Comparison of ENCODE assay signal across 13 cellular contexts in genomic region chr10:15791816-15792524, GRCh38.
DNase-seq lines count a peak whose midpoint lies in the region; TF ChIP-seq lines count a peak whose summit lies in the region.
"Had no signal": no experiment of that assay in that cellular context is flagged by ENCODE, and none has a peak within 500 bp of the region (broad histone marks: within the 10 kb centered on the region; RNA-seq: fewer than 3 reads in every experiment).

No MANE protein-coding gene starts in this region.

- H3K36me3 ChIP-seq in HEK293 (ENCODE audit: control insufficient read depth in 2 of 2, insufficient read depth in 1 of 2, low read length in 2 of 2), result peaks cover 0 to 16% of the 10 kb centered on the region in 2 experiments; a peak in 1 of 3 replicates
- H3K36me3 ChIP-seq in colonic mucosa, result no peaks in the 10 kb centered on the region
- H3K36me3 ChIP-seq in subcutaneous abdominal adipose tissue (ENCODE audit: control insufficient read depth in 5 of 5, insufficient read depth in 5 of 5, low read length in 5 of 5), result peaks cover 4 to 37% (median 22%) of the 10 kb centered on the region in 5 donors

- intact Hi-C loops in colonic mucosa (cut with DNase I), result no loop called here

- CTCF ChIA-PET in HEK293 (lab: Yijun Ruan, JAX), result interaction anchor here (0.6 to 1.3 kb wide), 3 partner anchors 12 to 364 kb away, joined by 3 read pairs; no protein-coding TSS in a partner anchor

- H3K9ac ChIP-seq in colonic mucosa (ENCODE audit: low read depth in 2 of 2, low read length in 2 of 2), result no peak overlapping the region
- peak overlapping the region in 1 of 5 donors; percentile 7 for H3K9ac ChIP-seq in subcutaneous abdominal adipose tissue (ENCODE audit: low read length in 5 of 5)

- H3K4me3 ChIP-seq in HEK293 (ENCODE audit: low read depth, low read length) (no peak overlapping the region), colonic mucosa (no peak overlapping the region), subcutaneous abdominal adipose tissue (ENCODE audit: low read depth in 1 of 5, low read length in 5 of 5) (no peak overlapping the region)

- H3K27me3 ChIP-seq in colonic mucosa, result no peaks in the 10 kb centered on the region
- H3K27me3 ChIP-seq in subcutaneous abdominal adipose tissue (ENCODE audit: control insufficient read depth in 5 of 5, insufficient read depth in 4 of 5, low read length in 5 of 5), result no peaks in the 10 kb centered on the region

- H3K9me3 ChIP-seq in HEK293 (ENCODE audit: control insufficient read depth, insufficient read depth, low read depth, low read length) (no peaks in the 10 kb centered on the region), colonic mucosa (no peaks in the 10 kb centered on the region), subcutaneous abdominal adipose tissue (ENCODE audit: control insufficient read depth in 5 of 5, low read length in 5 of 5) (no peaks in the 10 kb centered on the region)

- DNase-seq in colonic mucosa (no peak), left kidney (ENCODE audit: low read depth, low spot score) (peak; percentile 18), iPS-NIHi11 (ENCODE audit: low spot score) (no peak), AG08396 (ENCODE audit: low spot score) (no peak), ureter (ENCODE audit: low spot score) (no peak)
- DNase-seq: activated CD8-positive, alpha-beta memory T cell treated with anti-CD3 and anti-CD28 coated beads for 24 hours; COR-L47; H9; naive thymus-derived CD4-positive, alpha-beta T cell; NCI-H2107; stimulated activated CD4-positive, alpha-beta T cell treated with anti-CD3 and anti-CD28 coated beads, Interleukin-12 subunit alpha, Interleukin-12 subunit beta, amount 100 ng/mL, for 4 hours had no signal

- POLR2A ChIA-PET in HEK293 (lab: Yijun Ruan, JAX), result no interaction called here

- H3K4me1 ChIP-seq in HEK293 (ENCODE audit: control insufficient read depth, insufficient read depth, low read length), result peaks cover 51% of the 10 kb centered on the region
- no peaks in the 10 kb centered on the region for H3K4me1 ChIP-seq in colonic mucosa
- H3K4me1 ChIP-seq in subcutaneous abdominal adipose tissue (ENCODE audit: control insufficient read depth in 5 of 5, insufficient read depth in 5 of 5, low read length in 5 of 5), result peaks cover 0 to 22% (median 18%) of the 10 kb centered on the region in 5 donors

- no peak overlapping the region for H3K27ac ChIP-seq in HEK293 (ENCODE audit: extremely low read depth, low read depth, low read length)
- peak overlapping the region; percentile 10 for H3K27ac ChIP-seq in colonic mucosa
- peak overlapping the region; percentile 42 for H3K27ac ChIP-seq in subcutaneous abdominal adipose tissue (ENCODE audit: low read depth, low read length)

- no peak for TF ChIP-seq CTCF in HEK293 (tag by site-specific recombination; IDR thresholded peaks at IDR 0.05)
- TF ChIP-seq CTCF in colonic mucosa (IDR thresholded peaks at IDR 0.05), result no peak

TF ChIP-seq in HEK293, 187 proteins besides CTCF, POLR2A, EP300 and RAD21 (continues in another document):
- TF ChIP-seq GLIS2 (tag by site-specific recombination; IDR thresholded peaks at IDR 0.05) (peak; percentile 38; the same call in 1 of the 2 replicates), ZNF248 (tag by site-specific recombination; IDR thresholded peaks at IDR 0.05) (no peak), ZNF639 (tag by site-specific recombination; IDR thresholded peaks at IDR 0.05) (peak; percentile 69), ZNF629 (tag by site-specific recombination; IDR thresholded peaks at IDR 0.05) (peak; percentile 44), ZIC2 (tag by site-specific recombination; IDR thresholded peaks at IDR 0.05) (peak; percentile 95), IKZF3 (tag by site-specific recombination; IDR thresholded peaks at IDR 0.05) (peak; percentile 84), ZNF423 (tag by site-specific recombination; IDR thresholded peaks at IDR 0.05) (peak; percentile 93), BCL6B (tag by site-specific recombination; IDR thresholded peaks at IDR 0.05) (no peak), ZNF692 (tag by site-specific recombination; IDR thresholded peaks at IDR 0.05) (no peak), ZNF184 (tag by site-specific recombination; IDR thresholded peaks at IDR 0.05) (peak; percentile 66; the same call in 1 of the 2 replicates), ZNF324 (tag by site-specific recombination; IDR thresholded peaks at IDR 0.05) (no peak), ZNF843 (tag by site-specific recombination; IDR thresholded peaks at IDR 0.05) (peak; percentile 74), AEBP2 (tag by site-specific recombination; IDR thresholded peaks at IDR 0.05; ENCODE audit: borderline replicate concordance) (no peak), ZNF146 (tag by site-specific recombination; IDR thresholded peaks at IDR 0.05) (no peak), KLF10 (tag by site-specific recombination; IDR thresholded peaks at IDR 0.05) (0 out of 2 replicates have a peak, but pooled peaks have one; percentile 31), ZNF114 (tag by site-specific recombination; IDR thresholded peaks at IDR 0.05) (no peak), MEIS1 (CRISPR knock-in tag; IDR thresholded peaks at IDR 0.05; ENCODE audit: borderline replicate concordance) (no peak), ZSCAN30 (tag by site-specific recombination; IDR thresholded peaks at IDR 0.05) (0 out of 2 replicates have a peak, but pooled peaks have one; percentile 35), FEZF1 (tag by site-specific recombination; IDR thresholded peaks at IDR 0.05) (peak; percentile 74), ZNF121 (tag by site-specific recombination; IDR thresholded peaks at IDR 0.05) (no peak), ZNF18 (tag by site-specific recombination; IDR thresholded peaks at IDR 0.05) (no peak), ZEB2 (tag by site-specific recombination; IDR thresholded peaks at IDR 0.05) (peak; percentile 44; the same call in 1 of the 2 replicates), ZNF560 (tag by site-specific recombination; IDR thresholded peaks at IDR 0.05; ENCODE audit: borderline replicate concordance) (no peak), OSR2 (tag by site-specific recombination; IDR thresholded peaks at IDR 0.05) (peak; percentile 73), ZFP69B (tag by site-specific recombination; IDR thresholded peaks at IDR 0.05) (no peak), ZNF214 (tag by site-specific recombination; IDR thresholded peaks at IDR 0.05; ENCODE audit: borderline replicate concordance) (no peak)
